Comparison of ENCODE assay signal across 8 cellular contexts in the genomic region with DNA sequence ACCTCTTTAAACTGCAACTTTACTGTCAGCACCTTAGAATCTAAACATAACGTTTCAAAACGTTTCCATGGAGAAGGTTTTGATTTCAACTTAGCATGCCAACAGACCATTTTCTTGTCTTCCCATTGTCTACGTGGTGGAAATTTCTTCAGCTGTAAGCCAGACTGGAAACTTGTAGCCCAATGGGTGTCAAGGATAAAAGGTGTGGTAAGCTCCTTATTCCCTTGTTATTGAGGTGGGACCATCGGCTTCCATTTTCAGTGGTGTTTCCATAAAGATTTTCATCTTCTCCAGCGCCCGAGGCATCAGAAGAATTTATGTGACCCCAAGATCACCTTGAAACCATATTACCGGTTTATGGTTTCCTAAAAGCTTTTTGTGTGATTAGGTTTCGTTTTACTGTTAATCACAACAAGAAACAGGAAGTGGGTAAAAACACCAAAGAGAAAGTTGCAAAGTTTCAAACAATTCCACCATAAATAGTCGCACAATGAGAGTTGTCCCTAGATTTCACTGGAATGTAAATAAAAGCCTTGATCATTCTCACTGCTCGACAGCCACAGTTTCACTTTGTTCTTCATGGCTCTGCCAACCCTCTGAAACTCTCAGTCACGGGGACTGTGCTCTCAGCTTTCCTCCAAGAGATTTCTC.
DNase-seq lines count a peak whose midpoint lies in the region; ATAC-seq, FAIRE-seq and TF ChIP-seq lines count a peak whose summit lies in the region.

No MANE protein-coding gene starts in this region.

- no peak for FAIRE-seq in H1 (lab: Jason Lieb, UNC)

- no peaks in the 10 kb centered on the region for H3K79me1 ChIP-seq in H1 (ENCODE audit: low read depth, low read length)

- ATAC-seq in GM18868 (IDR thresholded peaks at IDR 0.05; ENCODE audit: unreplicated experiment) (peak; percentile 69), HG03039 (IDR thresholded peaks at IDR 0.05; ENCODE audit: unreplicated experiment) (peak; percentile 37), RWPE2 (ENCODE audit: low read depth) (peak; percentile 57)

- H2BK12ac ChIP-seq in H1 (ENCODE audit: low read depth, low read length) = no peak overlapping the region

- no peaks in the 10 kb centered on the region for H3K79me2 ChIP-seq in H1 (ENCODE audit: control insufficient read depth in 1 of 2, insufficient read depth in 2 of 2, low read length in 2 of 2)

- TF ChIP-seq RAD21 in H1 (IDR thresholded peaks at IDR 0.05 in 1 of 2, conservative IDR thresholded peaks at IDR 0.05 in 1 of 2; ENCODE audit: low read depth in 2 of 2, low read length in 2 of 2) = no peak

- H3K56ac ChIP-seq in H1 (replicated peaks; ENCODE audit: insufficient read length, low read depth, low read length) = no peak overlapping the region

- no peak overlapping the region for H2BK5ac ChIP-seq in H1 (ENCODE audit: low read depth, low read length)

- H3K4me3 ChIP-seq in AG09309 (ENCODE audit: control insufficient read depth, low read depth, low read length) = peak overlapping the region; percentile 40
- peak overlapping the region; percentile 23 for H3K4me3 ChIP-seq in RWPE2 (ENCODE audit: severe bottlenecking)
- H3K4me3 ChIP-seq in H1 (ENCODE audit: extremely low read depth in 1 of 4, insufficient read depth in 2 of 4, low read depth in 3 of 4, low read length in 4 of 4) = no peak overlapping the region

- POLR2A ChIA-PET in H1 (lab: Charles Lee; ENCODE audit: partially characterized antibody) = interaction anchor here (1.1 to 1.6 kb wide), 2 partner anchors 14 to 62 kb away, joined by 5 read pairs; a partner anchor contains a TSS

- H3K4me1 ChIP-seq in RWPE2 (ENCODE audit: insufficient read depth, poor library complexity, severe bottlenecking) = no peaks in the 10 kb centered on the region
- no peaks in the 10 kb centered on the region for H3K4me1 ChIP-seq in H1 (replicated peaks in 1 of 4; ENCODE audit: control insufficient read depth in 3 of 4, insufficient read depth in 4 of 4, low read length in 3 of 4)

- H3K23me2 ChIP-seq in H1 (ENCODE audit: low read depth, low read length) = no peaks in the 10 kb centered on the region

- no peak overlapping the region for H3K9ac ChIP-seq in H1 (replicated peaks in 1 of 4; ENCODE audit: extremely low read depth in 1 of 4, low read depth in 3 of 4, low read length in 3 of 4)

- H4K91ac ChIP-seq in H1 (replicated peaks; ENCODE audit: insufficient read length, low read length) = no peak overlapping the region

- no peak for TF ChIP-seq CTCF in AG09309 (IDR thresholded peaks at IDR 0.05; ENCODE audit: control insufficient read depth, insufficient read depth, low read depth, low read length, missing control alignments)
- TF ChIP-seq CTCF in RWPE2 (IDR thresholded peaks at IDR 0.05; ENCODE audit: poor library complexity, severe bottlenecking) = no peak
- TF ChIP-seq CTCF in H1 (IDR thresholded peaks at IDR 0.05; ENCODE audit: control extremely low read depth in 1 of 3, insufficient read depth in 1 of 3, low read depth in 1 of 3, low read length in 3 of 3) = no peak

- no peak overlapping the region for H2AK5ac ChIP-seq in H1 (ENCODE audit: low read depth, low read length)

- H3K9me3 ChIP-seq in RWPE2 (ENCODE audit: severe bottlenecking) (no peaks in the 10 kb centered on the region), H1 (ENCODE audit: insufficient read depth in 2 of 2, low read depth in 1 of 2, low read length in 1 of 2) (no peaks in the 10 kb centered on the region)

- no peak overlapping the region for H3K14ac ChIP-seq in H1 (ENCODE audit: insufficient read length)

- H3K27ac ChIP-seq in RWPE2 (ENCODE audit: poor library complexity, severe bottlenecking) = peak overlapping the region; percentile 25
- H3K27ac ChIP-seq in H1 (ENCODE audit: low read depth, low read length) = no peak overlapping the region

- H3K36me3 ChIP-seq in RWPE2 (ENCODE audit: low read depth) (no peaks in the 10 kb centered on the region), H1 (ENCODE audit: control insufficient read depth in 2 of 4, insufficient read depth in 4 of 4, low read length in 3 of 4) (no peaks in the 10 kb centered on the region)

- H4K5ac ChIP-seq in H1 (ENCODE audit: insufficient read length, low read depth, low read length) = no peak overlapping the region

- H4K8ac ChIP-seq in H1 (ENCODE audit: extremely low read depth, insufficient read depth, low read length) = no peak overlapping the region

- no peak overlapping the region for H3K23ac ChIP-seq in H1 (ENCODE audit: insufficient read length)

- no peak for TF ChIP-seq POLR2A in H1 (IDR thresholded peaks at IDR 0.05; ENCODE audit: control extremely low read depth in 1 of 2, low read depth in 2 of 2, low read length in 2 of 2)

- no peaks in the 10 kb centered on the region for H4K20me1 ChIP-seq in H1 (replicated peaks in 1 of 2; ENCODE audit: control insufficient read depth in 1 of 2, insufficient read depth in 2 of 2, low read length in 2 of 2)

- CTCF ChIA-PET in H1 (lab: Charles Lee; ENCODE audit: partially characterized antibody) = interaction anchor here (0.6 to 3.4 kb wide), 18 partner anchors 9 to 778 kb away, joined by 3 to 16 read pairs (median 4); a partner anchor contains a TSS

- no peak overlapping the region for H2BK15ac ChIP-seq in H1 (ENCODE audit: low read length)

- H2AFZ ChIP-seq in H1 (ENCODE audit: low read length) = peak overlapping the region; percentile 91

- peak overlapping the region; percentile 50; the same call in 1 of the 2 replicates for H2BK20ac ChIP-seq in H1 (ENCODE audit: low read length)

- no peak overlapping the region for H3K4me2 ChIP-seq in H1 (ENCODE audit: insufficient read depth in 1 of 2, low read depth in 2 of 2, low read length in 2 of 2)

- WGBS in H1 (ENCODE audit: extremely low coverage in 1 of 2, insufficient coverage in 1 of 2, insufficient read length in 1 of 2, insufficient replicate concordance in 2 of 2, low coverage in 1 of 2, low lambda C conversion rate in 2 of 2, missing lambda C conversion rate in 1 of 2), 2 experiments = 77% methylated on average over 11 of the region's 11 CpGs; no CpG with 5 or more reads in 1 of the 2 experiments

- DNase-seq in AG09309 (ENCODE audit: low read depth) = peak; percentile 25
- DNase-seq in RWPE2 (ENCODE audit: low spot score) = no peak
- no peak for DNase-seq in H1 (ENCODE audit: low read depth in 1 of 2, low spot score in 2 of 2)
- DNase-seq in myocyte (ENCODE audit: low read depth) = peak; percentile 65
- DNase-seq in ecto neural progenitor cell (ENCODE audit: low spot score) = no peak
- no peak for DNase-seq in RKO (ENCODE audit: low spot score)

- H3K18ac ChIP-seq in H1 (ENCODE audit: extremely low read depth, low read length) = no peak overlapping the region

- H2BK120ac ChIP-seq in H1 (replicated peaks; ENCODE audit: low read depth, low read length) = no peak overlapping the region

- no peak overlapping the region for H3K4ac ChIP-seq in H1 (replicated peaks; ENCODE audit: insufficient read length, low read depth, low read length)

- no peaks in the 10 kb centered on the region for H3K27me3 ChIP-seq in RWPE2 (ENCODE audit: insufficient read depth, poor library complexity, severe bottlenecking)
- H3K27me3 ChIP-seq in H1 (replicated peaks in 1 of 4; ENCODE audit: control insufficient read depth in 3 of 4, extremely low read depth in 1 of 4, insufficient read depth in 3 of 4, low read length in 3 of 4) = peaks cover 0 to 1% (median 0%) of the 10 kb centered on the region in 4 experiments; a peak in 1 of 7 replicates

- no peak for TF ChIP-seq EP300 in H1 (IDR thresholded peaks at IDR 0.05; ENCODE audit: borderline replicate concordance in 1 of 2, low read depth in 2 of 2, low read length in 2 of 2)

TF ChIP-seq in H1, 55 proteins besides CTCF, POLR2A, EP300 and RAD21:
- TF ChIP-seq SUZ12 (IDR thresholded peaks at IDR 0.05; ENCODE audit: low read length) = no peak
- TF ChIP-seq BRCA1 (IDR thresholded peaks at IDR 0.05; ENCODE audit: low read depth, low read length) = no peak
- TF ChIP-seq SP4 (IDR thresholded peaks at IDR 0.05; ENCODE audit: low read length) = no peak
- no peak for TF ChIP-seq SIX5 (IDR thresholded peaks at IDR 0.05; ENCODE audit: low read depth, low read length)

Comparison
In these comparisons a context has a peak if more than half of its experiments do, and no peak if none do; other contexts are left out.
1. DNase-seq: peak in AG09309 (single experiment) and myocyte (single experiment); none in RWPE2 (single experiment), H1 (0 of 2), ecto neural progenitor cell (single experiment) and RKO (single experiment).
2. H3K4me3 ChIP-seq: peak in AG09309 (single experiment) and RWPE2 (single experiment); none in H1 (0 of 4).
3. Peak in every context shown above with its lines, with median percentiles within 50 percentile points of each other: ATAC-seq.